Comparison of ENCODE assay signal across 8 cellular contexts in genomic region chr1:99969260-99969728, GRCh38. TPM values are rescaled to one million over a fixed set of nuclear protein-coding genes. Genes with fewer than 3 reads are reported as not detected.
DNase-seq lines count a peak whose midpoint lies in the region; ATAC-seq and TF ChIP-seq lines count a peak whose summit lies in the region.

No MANE protein-coding gene starts in this region.

- H3K27me3 Mint-ChIP-seq in activated T-cell treated with anti-CD3 and anti-CD28 coated beads, Interleukin-2, amount 50 U/mL, for 24 hours: no peaks in the 10 kb centered on the region

- no peak for DNase-seq in activated T-cell treated with anti-CD3 and anti-CD28 coated beads, Interleukin-2, amount 50 U/mL, for 24 hours
- no peak for DNase-seq in activated T-cell treated with anti-CD3 and anti-CD28 coated beads, Interleukin-2, amount 50 U/mL, for 48 hours
- peak; percentile 7 for DNase-seq in SW480 (ENCODE audit: low spot score)
- DNase-seq in NCI-H1417 treated with DMSO at 0.1 percent for 48 hours (lab: John Stamatoyannopoulos, UW): no peak
- DNase-seq in NK-92 (lab: John Stamatoyannopoulos, UW; ENCODE audit: unreplicated experiment): no peak

- peaks cover 34% of the 10 kb centered on the region for H3K4me1 Mint-ChIP-seq in activated T-cell treated with anti-CD3 and anti-CD28 coated beads, Interleukin-2, amount 50 U/mL, for 24 hours (ENCODE audit: low read depth)

- no peaks in the 10 kb centered on the region for H3K27me3 ChIP-seq in gastroesophageal sphincter
- no peaks in the 10 kb centered on the region for H3K27me3 ChIP-seq in rectal smooth muscle tissue (ENCODE audit: control insufficient read depth, insufficient read depth, low read length)

- H3K9ac ChIP-seq in rectal smooth muscle tissue (ENCODE audit: low read length): peak overlapping the region; percentile 91

- 41% methylated on average over 2 of the region's 6 CpGs; no CpG with 5 or more reads in 1 of the 2 donors for WGBS in gastroesophageal sphincter (ENCODE audit: low coverage in 1 of 2), 2 donors

- H3K9me3 Mint-ChIP-seq in activated T-cell treated with anti-CD3 and anti-CD28 coated beads, Interleukin-2, amount 50 U/mL, for 24 hours: no peaks in the 10 kb centered on the region

- no peak for TF ChIP-seq CTCF in gastroesophageal sphincter (IDR thresholded peaks at IDR 0.05)

- TF ChIP-seq POLR2A in gastroesophageal sphincter (IDR thresholded peaks at IDR 0.05): no peak

- H3K9me3 ChIP-seq in gastroesophageal sphincter: no peaks in the 10 kb centered on the region

- H3K4me3 Mint-ChIP-seq in activated T-cell treated with anti-CD3 and anti-CD28 coated beads, Interleukin-2, amount 50 U/mL, for 24 hours: peak overlapping the region; percentile 100

- H3K27ac ChIP-seq in gastroesophageal sphincter (peak overlapping the region in 3 of 4 donors; percentile 76 to 84 (median 79)), rectal smooth muscle tissue (ENCODE audit: low read depth, low read length) (peak overlapping the region; percentile 72)

- peaks cover 21% of the 10 kb centered on the region for H3K36me3 Mint-ChIP-seq in activated T-cell treated with anti-CD3 and anti-CD28 coated beads, Interleukin-2, amount 50 U/mL, for 24 hours (ENCODE audit: low read depth)

- ATAC-seq in HG03039 (IDR thresholded peaks at IDR 0.05; ENCODE audit: unreplicated experiment) (peak; percentile 12), gastroesophageal sphincter (peak; percentile 6)

- H3K36me3 ChIP-seq in gastroesophageal sphincter (no peaks in the 10 kb centered on the region), rectal smooth muscle tissue (ENCODE audit: control insufficient read depth, insufficient read depth, low read length) (no peaks in the 10 kb centered on the region)

- no peak for TF ChIP-seq EP300 in gastroesophageal sphincter (IDR thresholded peaks at IDR 0.05)

- H3K4me3 ChIP-seq in gastroesophageal sphincter: peak overlapping the region; percentile 78 to 82
- H3K4me3 ChIP-seq in rectal smooth muscle tissue (ENCODE audit: low read length): peak overlapping the region; percentile 98

- H3K4me1 ChIP-seq in gastroesophageal sphincter (peaks cover 0 to 30% (median 0%) of the 10 kb centered on the region in 3 donors), rectal smooth muscle tissue (ENCODE audit: control insufficient read depth, insufficient read depth, low read length) (no peaks in the 10 kb centered on the region)

- H3K27ac Mint-ChIP-seq in activated T-cell treated with anti-CD3 and anti-CD28 coated beads, Interleukin-2, amount 50 U/mL, for 24 hours: peak overlapping the region; percentile 89

RNA-seq across cellular contexts. Expression of gene SLC35A3, which starts 0.5 kb away (rescaled TPM):
- total RNA-seq in gastroesophageal sphincter: 10 to 100 TPM; 17.1 to 37.8 (median 23.2) TPM
